Comparison of ENCODE assay signal across 9 cellular contexts in genomic region chr16:17377360-17378324, GRCh38.
DNase-seq lines count a peak whose midpoint lies in the region; ATAC-seq and TF ChIP-seq lines count a peak whose summit lies in the region.
"Had no signal": no experiment of that assay in that cellular context is flagged by ENCODE, and none has a peak within 500 bp of the region (broad histone marks: within the 10 kb centered on the region; RNA-seq: fewer than 3 reads in every experiment).

No MANE protein-coding gene starts in this region.

- no peak overlapping the region for H3K27ac Mint-ChIP-seq in activated T-helper 17 cell treated with anti-CD3 and anti-CD28 coated beads, Interleukin-2, amount 50 U/mL, for 72 hours
- peak overlapping the region in 2 of 3 experiments; percentile 48 for H3K27ac Mint-ChIP-seq in nephron

- H3K9me3 Mint-ChIP-seq in activated T-helper 17 cell treated with anti-CD3 and anti-CD28 coated beads, Interleukin-2, amount 50 U/mL, for 72 hours = no peaks in the 10 kb centered on the region
- H3K9me3 Mint-ChIP-seq in nephron = no peaks in the 10 kb centered on the region
- no peaks in the 10 kb centered on the region for H3K9me3 Mint-ChIP-seq in activated T-cell treated with anti-CD3 and anti-CD28 coated beads, Interleukin-2, amount 50 U/mL, for 4 hours

- DNase-seq in GM12864 (ENCODE audit: low read depth) = peak; percentile 53
- no peak for DNase-seq in HUDEP-2 (lab: John Stamatoyannopoulos, UW; ENCODE audit: unreplicated experiment in 76 of 76)
- no peak for DNase-seq in NCI-H2196 treated with DMSO at 0.1 percent for 48 hours (lab: John Stamatoyannopoulos, UW; ENCODE audit: unreplicated experiment)
- DNase-seq in activated T-cell treated with anti-CD3 and anti-CD28 coated beads, Interleukin-2, amount 50 U/mL, for 4 hours = no peak
- DNase-seq: effector CD4-positive, alpha-beta T cell had no signal

- no peaks in the 10 kb centered on the region for H3K36me3 Mint-ChIP-seq in activated T-helper 17 cell treated with anti-CD3 and anti-CD28 coated beads, Interleukin-2, amount 50 U/mL, for 72 hours (ENCODE audit: low read depth)
- H3K36me3 Mint-ChIP-seq in nephron (ENCODE audit: low read depth) = no peaks in the 10 kb centered on the region
- H3K36me3 Mint-ChIP-seq in activated T-cell treated with anti-CD3 and anti-CD28 coated beads, Interleukin-2, amount 50 U/mL, for 4 hours (ENCODE audit: insufficient read depth) = no peaks in the 10 kb centered on the region

- peaks cover 32% of the 10 kb centered on the region for H3K4me1 Mint-ChIP-seq in activated T-helper 17 cell treated with anti-CD3 and anti-CD28 coated beads, Interleukin-2, amount 50 U/mL, for 72 hours
- peaks cover 52% of the 10 kb centered on the region for H3K4me1 Mint-ChIP-seq in nephron
- peaks cover 59% of the 10 kb centered on the region for H3K4me1 Mint-ChIP-seq in activated T-cell treated with anti-CD3 and anti-CD28 coated beads, Interleukin-2, amount 50 U/mL, for 4 hours (ENCODE audit: low read depth)

- H3K4me3 Mint-ChIP-seq in activated T-helper 17 cell treated with anti-CD3 and anti-CD28 coated beads, Interleukin-2, amount 50 U/mL, for 72 hours = peak overlapping the region; percentile 14
- H3K4me3 Mint-ChIP-seq in nephron = peak overlapping the region in 1 of 3 experiments; percentile 12
- H3K4me3 Mint-ChIP-seq in activated T-cell treated with anti-CD3 and anti-CD28 coated beads, Interleukin-2, amount 50 U/mL, for 4 hours = no peak overlapping the region

- ATAC-seq in HG02938 (IDR thresholded peaks at IDR 0.05; ENCODE audit: unreplicated experiment) = peak; percentile 75
- no peak for ATAC-seq in activated T-helper 17 cell treated with anti-CD3 and anti-CD28 coated beads, Interleukin-2, amount 50 U/mL, for 72 hours (replicated peaks)
- no peak for ATAC-seq in HG02642 (IDR thresholded peaks at IDR 0.05; ENCODE audit: poor library complexity, unreplicated experiment)
- ATAC-seq in activated T-cell treated with anti-CD3 and anti-CD28 coated beads, Interleukin-2, amount 50 U/mL, for 4 hours = no peak

- H3K27me3 Mint-ChIP-seq in activated T-helper 17 cell treated with anti-CD3 and anti-CD28 coated beads, Interleukin-2, amount 50 U/mL, for 72 hours = no peaks in the 10 kb centered on the region
- peaks cover 17% of the 10 kb centered on the region for H3K27me3 Mint-ChIP-seq in nephron (ENCODE audit: low read depth)
- no peaks in the 10 kb centered on the region for H3K27me3 Mint-ChIP-seq in activated T-cell treated with anti-CD3 and anti-CD28 coated beads, Interleukin-2, amount 50 U/mL, for 4 hours (ENCODE audit: low read depth)

- no peak for TF ChIP-seq CTCF in GM12864 (IDR thresholded peaks at IDR 0.05; ENCODE audit: low read depth, low read length, missing control alignments)
- no peak for TF ChIP-seq CTCF in nephron (IDR thresholded peaks at IDR 0.05; ENCODE audit: unreplicated experiment in 3 of 3)

- H3K4me3 ChIP-seq in GM12864 (ENCODE audit: low read depth, low read length) = no peak overlapping the region
